ENCODE assay signal across 8 cellular contexts in the genomic region with DNA sequence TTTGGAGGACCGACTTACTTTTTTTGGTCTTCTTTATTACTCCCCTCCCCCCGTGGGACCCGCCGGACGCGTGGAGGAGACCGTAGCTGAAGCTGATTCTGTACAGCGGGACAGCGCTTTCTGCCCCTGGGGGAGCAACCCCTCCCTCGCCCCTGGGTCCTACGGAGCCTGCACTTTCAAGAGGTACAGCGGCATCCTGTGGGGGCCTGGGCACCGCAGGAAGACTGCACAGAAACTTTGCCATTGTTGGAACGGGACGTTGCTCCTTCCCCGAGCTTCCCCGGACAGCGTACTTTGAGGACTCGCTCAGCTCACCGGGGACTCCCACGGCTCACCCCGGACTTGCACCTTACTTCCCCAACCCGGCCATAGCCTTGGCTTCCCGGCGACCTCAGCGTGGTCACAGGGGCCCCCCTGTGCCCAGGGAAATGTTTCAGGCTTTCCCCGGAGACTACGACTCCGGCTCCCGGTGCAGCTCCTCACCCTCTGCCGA. TPM values are rescaled to one million over a fixed set of nuclear protein-coding genes. Genes with fewer than 3 reads are reported as not detected.
DNase-seq lines count a peak whose midpoint lies in the region; ATAC-seq, FAIRE-seq and TF ChIP-seq lines count a peak whose summit lies in the region.

No MANE protein-coding gene starts in this region.

- peaks cover 0 to 13% (median 9%) of the 10 kb centered on the region in 3 donors for H3K4me1 ChIP-seq in pancreas

- H3K9me3 ChIP-seq in AG04450 (ENCODE audit: control insufficient read depth, insufficient read depth, low read length) (no peaks in the 10 kb centered on the region; the same call in 1 of the 2 replicates), pancreas (no peaks in the 10 kb centered on the region)

- H3K27ac ChIP-seq in AG04450 (ENCODE audit: low read depth, low read length) (peak overlapping the region; percentile 92), pancreas (peak overlapping the region; percentile 89 to 96 (median 94))

- ATAC-seq in HG02798 (IDR thresholded peaks at IDR 0.05; ENCODE audit: poor library complexity, unreplicated experiment) (peak; percentile 12), pancreas (peak in 1 of 4 donors; percentile 0), HG02610 (IDR thresholded peaks at IDR 0.05; ENCODE audit: unreplicated experiment) (no peak)

- CTCF ChIA-PET in AG04450 (lab: Charles Lee) = interaction anchor here (1.0 to 5.0 kb wide), 5 partner anchors 11 to 226 kb away, joined by 3 to 36 read pairs (median 9); no protein-coding TSS in a partner anchor

- H3K36me3 ChIP-seq in pancreas = no peaks in the 10 kb centered on the region

- DNase-seq in AG04450 (ENCODE audit: low read depth, low spot score) (no peak), erythroblast (lab: John Stamatoyannopoulos, UW) (peak; percentile 73 to 81), pancreas (peak in 4 of 6 donors; percentile 48 to 73 (median 66)), GDM1 (lab: John Stamatoyannopoulos, UW) (no peak), epidermal melanocyte (ENCODE audit: insufficient read length, low spot score) (no peak)
- DNase-seq in activated CD4-positive, alpha-beta T cell treated with anti-CD3 and anti-CD28 coated beads, Interleukin-2, amount 50 U/mL, for 4 hours = peak; percentile 31 to 34

- TF ChIP-seq POLR2A in erythroblast (IDR thresholded peaks at IDR 0.05; ENCODE audit: low read length) = peak; percentile 72

- H3K27me3 ChIP-seq in AG04450 (ENCODE audit: control insufficient read depth, insufficient read depth, low read length) (no peaks in the 10 kb centered on the region), pancreas (no peaks in the 10 kb centered on the region)

- WGBS in pancreas, 2 donors = 0 to 1% methylated on average over 31 of the region's 31 CpGs

- TF ChIP-seq CTCF in AG04450 (IDR thresholded peaks at IDR 0.05; ENCODE audit: low read depth, low read length) (peak; percentile 16; the same call in 1 of the 2 replicates), pancreas (IDR thresholded peaks at IDR 0.05) (no peak)

- intact Hi-C loops in pancreas (cut with DNase I) = no loop called here

- POLR2A ChIA-PET in AG04450 (lab: Yijun Ruan, JAX) = interaction anchor here (0.6 to 2.8 kb wide), 6 partner anchors 10 to 713 kb away, joined by 3 to 32 read pairs (median 8); no protein-coding TSS in a partner anchor

- no peak for FAIRE-seq in pancreas (lab: Jason Lieb, UNC)

- H3K4me3 ChIP-seq in AG04450 (ENCODE audit: low read depth, low read length) = peak overlapping the region; percentile 96
- H3K4me3 ChIP-seq in pancreas = peak overlapping the region in 3 of 4 donors; percentile 33 to 64 (median 54)

RNA-seq across cellular contexts. Expression of gene FOSB, which starts 0.4 kb away (rescaled TPM):
- polyA plus RNA-seq in AG04450 (2011; rRNA removed) = 1.3 and 1.7 TPM in 2 replicates
- polyA minus RNA-seq in AG04450 (2011; rRNA and poly(A)+ RNA removed) = 12.2 and 19.2 TPM in 2 replicates
- total RNA-seq in pancreas = 10 to 100 TPM in 1 of 6 donors, 1 to 10 TPM in 3, under 1 TPM in 2; 0.79 to 17.0 (median 5.7) TPM
- 10 to 100 TPM; 12.9 to 21.6 TPM for polyA plus RNA-seq in pancreas

RNA-seq across cellular contexts. Expression of gene RTN2, which starts 28.6 kb away (rescaled TPM):
- polyA plus RNA-seq in AG04450 (2011; rRNA removed) (13.6 and 15.5 TPM in 2 replicates), pancreas (1 to 10 TPM; 4.4 to 9.5 TPM)
- polyA minus RNA-seq in AG04450 (2011; rRNA and poly(A)+ RNA removed) = 9.9 and 17.8 TPM in 2 replicates
- 1 to 10 TPM; 2.1 to 6.3 (median 3.2) TPM for total RNA-seq in pancreas

RNA-seq across cellular contexts. Expression of gene PPM1N, which starts 30.0 kb away (rescaled TPM):
- polyA plus RNA-seq in AG04450 (2011; rRNA removed) (1.5 and 1.8 TPM in 2 replicates), pancreas (1 to 10 TPM in 1 of 2 donors, under 1 TPM in 1; 0.53 to 2.1 TPM)
- polyA minus RNA-seq in AG04450 (2011; rRNA and poly(A)+ RNA removed) = not detected in 2 replicates
- under 1 TPM; 0.22 to 0.41 (median 0.30) TPM for total RNA-seq in pancreas

RNA-seq across cellular contexts. Expression of gene VASP, which starts 39.1 kb away (rescaled TPM):
- polyA plus RNA-seq in AG04450 (2011; rRNA removed) (49.6 and 60.8 TPM in 2 replicates), pancreas (10 to 100 TPM; 32.7 to 34.3 TPM)
- 55.6 and 60.8 TPM in 2 replicates for polyA minus RNA-seq in AG04450 (2011; rRNA and poly(A)+ RNA removed)
- 10 to 100 TPM; 12.5 to 49.3 (median 25.1) TPM for total RNA-seq in pancreas

RNA-seq across cellular contexts. Expression of gene ERCC1, which starts 44.5 kb away (rescaled TPM):
- polyA plus RNA-seq in AG04450 (2011; rRNA removed) (75.8 and 113 TPM in 2 replicates), pancreas (10 to 100 TPM; 35.3 to 42.3 TPM)
- polyA minus RNA-seq in AG04450 (2011; rRNA and poly(A)+ RNA removed) = 85.5 and 126 TPM in 2 replicates
- 10 to 100 TPM; 28.9 to 33.5 (median 32.9) TPM for total RNA-seq in pancreas

Comparison
In these comparisons a context has a peak if more than half of its experiments do, and no peak if none do; other contexts are left out.
1. DNase-seq: peak in activated CD4-positive, alpha-beta T cell treated with anti-CD3 and anti-CD28 coated beads, Interleukin-2, amount 50 U/mL, for 4 hours (2 of 2), erythroblast (2 of 2) and pancreas (4 of 6); none in AG04450 (single experiment), GDM1 (single experiment) and epidermal melanocyte (single experiment).